ENCODE assay signal across 8 cellular contexts in genomic region chr4:184824776-184825393, GRCh38. TPM values are rescaled to one million over a fixed set of nuclear protein-coding genes. Genes with fewer than 3 reads are reported as not detected.
DNase-seq lines count a peak whose midpoint lies in the region; ATAC-seq and TF ChIP-seq lines count a peak whose summit lies in the region.

No MANE protein-coding gene starts in this region.

- H2BK20ac ChIP-seq in H9 (ENCODE audit: low read depth, low read length, poor library complexity, severe bottlenecking): no peak overlapping the region

- H3K36me3 ChIP-seq in OCI-LY7 (ENCODE audit: insufficient read depth, low read length): peaks cover 8% of the 10 kb centered on the region; the same call in 1 of the 2 replicates
- H3K36me3 ChIP-seq in mesendoderm (ENCODE audit: control insufficient read depth, insufficient read depth, low read length): no peaks in the 10 kb centered on the region
- no peaks in the 10 kb centered on the region for H3K36me3 ChIP-seq in urinary bladder (ENCODE audit: insufficient read depth)

- H3K36me3 Mint-ChIP-seq in H9 (ENCODE audit: insufficient read depth in 1 of 3, low read depth in 3 of 3) (no peaks in the 10 kb centered on the region), MCF 10A (ENCODE audit: insufficient read depth, unreplicated experiment) (peaks cover 20% of the 10 kb centered on the region)

- H3K14ac ChIP-seq in H9 (ENCODE audit: insufficient read depth, low read length): no peak overlapping the region; the same call in 1 of the 2 replicates

- H3K18ac ChIP-seq in H9 (ENCODE audit: insufficient read length, low read depth, low read length): no peak overlapping the region
- H3K18ac ChIP-seq in mesendoderm (ENCODE audit: low read length): no peak overlapping the region

- H2BK12ac ChIP-seq in H9 (ENCODE audit: insufficient read length, low read depth, low read length): no peak overlapping the region

- CTCF ChIA-PET in OCI-LY7 (lab: Charles Lee; ENCODE audit: unreplicated experiment) (no interaction called here), MCF 10A (lab: Yijun Ruan, JAX) (no interaction called here)

- no peaks in the 10 kb centered on the region for H4K20me1 ChIP-seq in H9 (ENCODE audit: control insufficient read depth, insufficient read depth, insufficient read length)
- peaks cover 20% of the 10 kb centered on the region; the same call in 1 of the 2 replicates for H4K20me1 ChIP-seq in OCI-LY7 (ENCODE audit: insufficient read depth, low read length)

- H3K9me3 ChIP-seq in H9 (ENCODE audit: control insufficient read depth, low read depth, low read length) (no peaks in the 10 kb centered on the region), OCI-LY7 (ENCODE audit: low read length) (no peaks in the 10 kb centered on the region)

- H3K9ac ChIP-seq in H9 (ENCODE audit: extremely low read depth, insufficient read length, low read length) (no peak overlapping the region), mesendoderm (ENCODE audit: low read length) (peak overlapping the region; percentile 49)

- no peak overlapping the region for H2BK5ac ChIP-seq in H9 (ENCODE audit: insufficient read length, low read length)
- H2BK5ac ChIP-seq in mesendoderm (ENCODE audit: low read length): no peak overlapping the region

- H3K79me2 ChIP-seq in H9 (ENCODE audit: insufficient read depth, low read length) (no peaks in the 10 kb centered on the region), OCI-LY7 (ENCODE audit: insufficient read depth, low read depth, low read length) (peaks cover 51% of the 10 kb centered on the region), mesendoderm (ENCODE audit: control insufficient read depth, insufficient read depth, low read length) (no peaks in the 10 kb centered on the region)

- no peak for TF ChIP-seq CTCF in H9 (conservative IDR thresholded peaks at IDR 0.05)
- no peak for TF ChIP-seq CTCF in OCI-LY7 (conservative IDR thresholded peaks at IDR 0.05; ENCODE audit: low read length)
- TF ChIP-seq CTCF in MCF 10A (IDR thresholded peaks at IDR 0.05; ENCODE audit: unreplicated experiment): no peak

- peak overlapping the region; percentile 96 for H3K4me3 ChIP-seq in OCI-LY7 (ENCODE audit: low read depth, low read length, poor library complexity, severe bottlenecking)
- H3K4me3 ChIP-seq in mesendoderm (ENCODE audit: low read length): no peak overlapping the region
- peak overlapping the region; percentile 87 for H3K4me3 ChIP-seq in urinary bladder (ENCODE audit: low read depth, low read length)

- H2BK120ac ChIP-seq in H9 (ENCODE audit: low read depth, low read length, poor library complexity, severe bottlenecking): no peak overlapping the region
- no peak overlapping the region for H2BK120ac ChIP-seq in mesendoderm (ENCODE audit: low read depth, low read length)

- no peak for DNase-seq in H9
- peak; percentile 44 for DNase-seq in OCI-LY7 (ENCODE audit: low spot score)
- DNase-seq in MCF 10A (ENCODE audit: unreplicated experiment): peak; percentile 22
- no peak for DNase-seq in mesendoderm
- no peak for DNase-seq in ACHN

- H2BK15ac ChIP-seq in H9 (ENCODE audit: low read depth, low read length) (no peak overlapping the region), mesendoderm (replicated peaks; ENCODE audit: low read depth) (no peak overlapping the region)

- peak overlapping the region; percentile 63 to 77 for H3K4me3 Mint-ChIP-seq in H9
- H3K4me3 Mint-ChIP-seq in MCF 10A (ENCODE audit: unreplicated experiment): peak overlapping the region; percentile 87

- BruUV-seq in OCI-LY7 (replicated peaks; lab: Mats Ljungman, UMichigan) (no TSS peak), MCF 10A (replicated peaks; lab: Mats Ljungman, UMichigan) (TSS peak; percentile 42)

- H4K5ac ChIP-seq in H9 (ENCODE audit: insufficient read length, low read depth, low read length) (peak overlapping the region; percentile 33), mesendoderm (ENCODE audit: low read length) (no peak overlapping the region)

- WGBS in H9 (ENCODE audit: extremely low coverage, insufficient read length, low lambda C conversion rate): no CpG with 5 or more reads among the region's 18 CpGs
- no CpG with 5 or more reads among the region's 18 CpGs for WGBS in mesendoderm (ENCODE audit: extremely low coverage, insufficient coverage, low lambda C conversion rate)
- WGBS in urinary bladder: 30% methylated on average over 18 of the region's 18 CpGs

- peak; percentile 2 for ATAC-seq in GM18499 (IDR thresholded peaks at IDR 0.05; ENCODE audit: insufficient read depth, unreplicated experiment)
- ATAC-seq in GM19397 (IDR thresholded peaks at IDR 0.05; ENCODE audit: unreplicated experiment): no peak

- peaks cover 6% of the 10 kb centered on the region in 2 experiments for H3K4me1 Mint-ChIP-seq in H9
- H3K4me1 Mint-ChIP-seq in MCF 10A (ENCODE audit: insufficient read depth, unreplicated experiment): peaks cover 23% of the 10 kb centered on the region

- H3K4ac ChIP-seq in H9 (ENCODE audit: low read depth, low read length) (no peak overlapping the region), mesendoderm (ENCODE audit: low read depth, low read length) (no peak overlapping the region)

- H3K56ac ChIP-seq in H9 (ENCODE audit: insufficient read length, low read depth, low read length): no peak overlapping the region
- no peak overlapping the region for H3K56ac ChIP-seq in mesendoderm (ENCODE audit: low read length)

- no peak overlapping the region for H4K91ac ChIP-seq in H9 (ENCODE audit: insufficient read length, low read depth, low read length)

- H3K4me1 ChIP-seq in H9 (ENCODE audit: insufficient read depth, low read length) (peaks cover 3% of the 10 kb centered on the region; the same call in 1 of the 2 replicates), OCI-LY7 (ENCODE audit: insufficient read depth, low read length, poor library complexity, severe bottlenecking) (peaks cover 42% of the 10 kb centered on the region), mesendoderm (ENCODE audit: control insufficient read depth, low read depth, low read length) (no peaks in the 10 kb centered on the region), urinary bladder (ENCODE audit: insufficient read depth) (no peaks in the 10 kb centered on the region)

- no peak overlapping the region for H2AK5ac ChIP-seq in H9 (ENCODE audit: insufficient read length, low read length)
- H2AK5ac ChIP-seq in mesendoderm (ENCODE audit: low read length): no peak overlapping the region

- POLR2A ChIA-PET in OCI-LY7 (lab: Charles Lee) (interaction anchor here (0.6 to 2.2 kb wide), 5 partner anchors 10 to 513 kb away, joined by 3 to 9 read pairs (median 3); partner anchors contain the start of gene CENPU), MCF 10A (lab: Yijun Ruan, JAX) (interaction anchor here (0.6 to 4.0 kb wide), 11 partner anchors 8 to 1381 kb away, joined by 3 to 62 read pairs (median 6); partner anchors contain the start of genes CDKN2AIP and CENPU)

- in situ Hi-C loops in ACHN (cut with HindIII; ENCODE audit: low pct_ligation_motif_present, low pct_unique_long_range_greater_than_20kb, low sequenced_read_pairs): no loop called here

- H3T11ph ChIP-seq in H9 (ENCODE audit: low read length): no peak overlapping the region

- H3K9me2 ChIP-seq in OCI-LY7 (ENCODE audit: insufficient read depth, low read length): no peaks in the 10 kb centered on the region

- H3K23ac ChIP-seq in H9 (ENCODE audit: insufficient read length, low read depth, low read length) (no peak overlapping the region), mesendoderm (ENCODE audit: low read length) (no peak overlapping the region)

- H3K27me3 Mint-ChIP-seq in H9 (ENCODE audit: low read depth): peaks cover 59% of the 10 kb centered on the region
- H3K27me3 Mint-ChIP-seq in MCF 10A (ENCODE audit: insufficient read depth, unreplicated experiment): no peaks in the 10 kb centered on the region

- peaks cover 9% of the 10 kb centered on the region for H3K23me2 ChIP-seq in H9 (ENCODE audit: insufficient read length, low read depth, low read length, poor library complexity, severe bottlenecking)

- H3K27me3 ChIP-seq in H9 (ENCODE audit: insufficient read depth, low read length) (peaks cover 23% of the 10 kb centered on the region; the same call in 1 of the 2 replicates), mesendoderm (ENCODE audit: insufficient read depth, low read length, poor library complexity) (peaks cover 26% of the 10 kb centered on the region)

- no peak overlapping the region for H3K27ac Mint-ChIP-seq in H9
- peak overlapping the region; percentile 50 for H3K27ac Mint-ChIP-seq in MCF 10A (ENCODE audit: low read depth, unreplicated experiment)

- H3K27ac ChIP-seq in H9 (ENCODE audit: insufficient read length, low read depth, low read length): no peak overlapping the region
- peak overlapping the region; percentile 22 for H3K27ac ChIP-seq in OCI-LY7 (ENCODE audit: low read depth, low read length, poor library complexity, severe bottlenecking)
- no peak overlapping the region for H3K27ac ChIP-seq in mesendoderm (ENCODE audit: low read depth, low read length)
- no peak overlapping the region for H3K27ac ChIP-seq in urinary bladder (ENCODE audit: low read depth)

- H3K4me2 ChIP-seq in H9 (ENCODE audit: insufficient read depth, insufficient read length, low read length): peak overlapping the region; percentile 64
- H3K4me2 ChIP-seq in OCI-LY7 (ENCODE audit: low read length): peak overlapping the region; percentile 89
- H3K4me2 ChIP-seq in mesendoderm (ENCODE audit: low read length): peak overlapping the region; percentile 59

- H2AFZ ChIP-seq in H9 (ENCODE audit: low read length) (no peak overlapping the region), OCI-LY7 (ENCODE audit: low read length) (peak overlapping the region; percentile 24)

- H4K8ac ChIP-seq in H9 (replicated peaks; ENCODE audit: insufficient read length, low read depth, low read length): no peak overlapping the region
- H4K8ac ChIP-seq in mesendoderm (ENCODE audit: low read depth, low read length): no peak overlapping the region

- H3K9me3 Mint-ChIP-seq in H9 (no peaks in the 10 kb centered on the region; a peak in 1 of 5 replicates), MCF 10A (ENCODE audit: unreplicated experiment) (no peaks in the 10 kb centered on the region)

- H3K79me1 ChIP-seq in H9 (ENCODE audit: insufficient read depth, low read depth, low read length, poor library complexity, severe bottlenecking): no peaks in the 10 kb centered on the region
- no peaks in the 10 kb centered on the region for H3K79me1 ChIP-seq in mesendoderm (ENCODE audit: low read length)

- intact Hi-C loops in OCI-LY7 (cut with micrococcal nuclease; ENCODE audit: unreplicated experiment): loop anchor here (1.0 to 10.0 kb wide), 2 partner anchors 10 to 650 kb away; partner anchors contain the start of gene CCDC110
- intact Hi-C loops in MCF 10A (cut with micrococcal nuclease): loop anchor here (1.0 to 5.0 kb wide), 2 partner anchors 12 to 78 kb away; no protein-coding TSS in a partner anchor

RNA-seq across cellular contexts. Expression of gene ACSL1, which starts 0.9 kb away (rescaled TPM):
- 3.1 and 3.5 TPM in 2 replicates for total RNA-seq in H9 (2021)
- total RNA-seq in OCI-LY7 (2014; rRNA removed; shearing (Covaris generic)): 20.8 and 24.3 TPM in 2 replicates
- total RNA-seq in OCI-LY7 (2022): 32.0 and 32.9 TPM in 2 replicates
- total RNA-seq in MCF 10A (2022): 99.5 and 105 TPM in 2 replicates
- 4.4 TPM for polyA plus RNA-seq in mesendoderm (2013, experiment 1 of 2)
- 4.5 TPM for polyA plus RNA-seq in mesendoderm (2013, experiment 2 of 2)
- 39.3 TPM for total RNA-seq in urinary bladder
- 94.3 TPM for polyA plus RNA-seq in urinary bladder

Comparison
In these comparisons a context has a peak if more than half of its experiments do, and no peak if none do; other contexts are left out.
1. DNase-seq: peak in OCI-LY7 (single experiment) and MCF 10A (single experiment); none in H9 (single experiment), mesendoderm (single experiment) and ACHN (single experiment).
2. Peak in every context shown above with its lines, with median percentiles within 50 percentile points of each other: H3K4me2 ChIP-seq.